Comparison of ENCODE assay signal across 15 cellular contexts in the genomic region with DNA sequence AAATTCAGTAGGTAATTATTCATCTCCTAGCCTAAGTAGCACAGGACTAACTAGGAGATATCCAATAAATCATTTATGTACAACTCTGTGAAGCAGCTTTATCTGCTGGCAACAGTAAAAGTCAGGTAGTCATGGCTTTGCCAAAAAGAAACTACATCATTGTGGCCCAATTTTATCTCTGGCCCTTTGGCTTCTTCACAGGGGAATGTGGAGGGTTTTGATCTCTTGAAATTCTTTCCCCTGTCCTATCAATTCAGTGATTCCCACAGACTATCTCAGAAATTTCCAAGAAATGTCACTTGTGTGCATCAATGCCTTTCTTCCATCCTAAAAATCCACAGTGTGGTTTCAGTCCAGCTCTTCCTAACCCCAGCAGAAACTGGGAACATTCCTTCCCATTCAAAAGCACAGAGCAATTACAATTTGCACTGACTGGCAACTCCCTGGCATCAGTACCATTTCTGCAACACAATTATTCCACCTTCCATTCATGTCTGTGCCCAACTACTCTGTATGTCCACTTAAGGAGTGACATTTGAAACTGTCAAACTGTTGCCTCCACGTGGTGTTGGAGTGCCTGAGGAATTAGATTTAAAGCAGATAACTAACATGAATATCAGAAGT. TPM values are rescaled to one million over a fixed set of nuclear protein-coding genes. Genes with fewer than 3 reads are reported as not detected.
DNase-seq lines count a peak whose midpoint lies in the region; ATAC-seq and TF ChIP-seq lines count a peak whose summit lies in the region.
"Had no signal": no experiment of that assay in that cellular context is flagged by ENCODE, and none has a peak within 500 bp of the region (broad histone marks: within the 10 kb centered on the region; RNA-seq: fewer than 3 reads in every experiment).

No MANE protein-coding gene starts in this region.

- H2AK5ac ChIP-seq in mesenchymal stem cell (ENCODE audit: low read length, severe bottlenecking): no peak overlapping the region

- peaks cover 6% of the 10 kb centered on the region for H3K79me1 ChIP-seq in mesenchymal stem cell (replicated peaks; ENCODE audit: low read length, poor library complexity, severe bottlenecking)

- 55% methylated on average over 1 of the region's 1 CpG for WGBS in SK-N-SH (ENCODE audit: low lambda C conversion rate)
- WGBS in mesenchymal stem cell: no CpG with 5 or more reads among the region's 1 CpG
- WGBS in transverse colon (ENCODE audit: low coverage in 1 of 2), 2 donors: 17% methylated on average over 1 of the region's 1 CpG

- peaks cover 87% of the 10 kb centered on the region for H3K79me2 ChIP-seq in SK-N-SH (ENCODE audit: insufficient read depth)

- H3K36me3 Mint-ChIP-seq in activated naive CD4-positive, alpha-beta T cell treated with anti-CD3 and anti-CD28 coated beads for 36 hours (ENCODE audit: low read depth): no peaks in the 10 kb centered on the region
- H3K36me3 Mint-ChIP-seq: naive thymus-derived CD8-positive, alpha-beta T cell had no signal

- H3K9me3 ChIP-seq in SK-N-SH (no peaks in the 10 kb centered on the region), mesenchymal stem cell (ENCODE audit: control insufficient read depth, low read length) (no peaks in the 10 kb centered on the region), transverse colon (no peaks in the 10 kb centered on the region)

- H3K27me3 ChIP-seq in SK-N-SH (ENCODE audit: insufficient read depth) (no peaks in the 10 kb centered on the region), dorsolateral prefrontal cortex (no peaks in the 10 kb centered on the region), mesenchymal stem cell (ENCODE audit: control insufficient read depth in 1 of 2, insufficient read depth in 1 of 2, low read length in 2 of 2) (no peaks in the 10 kb centered on the region), transverse colon (no peaks in the 10 kb centered on the region)

- no peak overlapping the region for H3K4ac ChIP-seq in mesenchymal stem cell (ENCODE audit: low read depth in 1 of 2, low read length in 2 of 2)

- intact Hi-C loops in dorsolateral prefrontal cortex (cut with DNase I) (loop anchor here (1.0 to 5.0 kb wide), 3 partner anchors 46 to 163 kb away; a partner anchor contains a TSS), transverse colon (cut with DNase I; ENCODE audit: low total_unique reads) (loop anchor here (10.0 kb wide), 1 partner anchor 158 kb away; a partner anchor contains a TSS)
- intact Hi-C loops in activated naive CD4-positive, alpha-beta T cell treated with anti-CD3 and anti-CD28 coated beads for 36 hours (cut with micrococcal nuclease): no loop called here

- H3K27ac Mint-ChIP-seq in activated naive CD4-positive, alpha-beta T cell treated with anti-CD3 and anti-CD28 coated beads for 36 hours: no peak overlapping the region
- H3K27ac Mint-ChIP-seq: activated T-helper 1 cell treated with anti-CD3 and anti-CD28 coated beads, Interleukin-12 subunit alpha, Interleukin-12 subunit beta, Interleukin-2, Interleukin-4 antibody, amounts not matched to agents 30 ng/mL and 10 ng/mL and 1 ng/mL, durations not matched to agents 14 hours and 24 hours and 36 hours; naive thymus-derived CD8-positive, alpha-beta T cell; T-helper 2 cell treated with Interferon-gamma antibody and Interleukin-4, amounts not matched to agents 5 μg/mL and 100 μg/mL, for 36 hours had no signal

- ATAC-seq in SK-N-SH treated with all-trans-retinoic acid at 6 μM for 48 hours (no peak; the same call in 2 of the 3 replicates), omental fat pad (ENCODE audit: low FRiP score) (no peak)
- ATAC-seq: naive thymus-derived CD8-positive, alpha-beta T cell had no signal

- no peak overlapping the region for H3K14ac ChIP-seq in mesenchymal stem cell (ENCODE audit: low read length in 2 of 2)

- no peak overlapping the region; a peak in 1 of 4 replicates for H3K27ac ChIP-seq in SK-N-SH (ENCODE audit: low read depth in 2 of 2, low read length in 1 of 2)
- H3K27ac ChIP-seq in dorsolateral prefrontal cortex: peak overlapping the region; percentile 70 to 99 (median 94)
- no peak overlapping the region for H3K27ac ChIP-seq in mesenchymal stem cell (ENCODE audit: low read length, poor library complexity, severe bottlenecking)
- H3K27ac ChIP-seq in transverse colon: peak overlapping the region; percentile 57 to 71 (median 60)

- H3K9ac ChIP-seq in SK-N-SH (no peak overlapping the region), mesenchymal stem cell (ENCODE audit: low read length) (peak overlapping the region; percentile 89)

- peak overlapping the region in 1 of 2 experiments; percentile 11 for H3K18ac ChIP-seq in mesenchymal stem cell (ENCODE audit: low read depth in 1 of 2, low read length in 2 of 2)

- in situ Hi-C loops in transverse colon (cut with MboI; ENCODE audit: low pct_ligation_motif_present in 1 of 4, low pct_unique_long_range_greater_than_20kb in 1 of 4, low sequenced_read_pairs in 3 of 4): no loop called here

- H4K91ac ChIP-seq in mesenchymal stem cell (ENCODE audit: low read length): no peak overlapping the region

- peaks cover 41% of the 10 kb centered on the region for H3K27me3 Mint-ChIP-seq in activated naive CD4-positive, alpha-beta T cell treated with anti-CD3 and anti-CD28 coated beads for 36 hours (ENCODE audit: low read depth)

- peak overlapping the region in 1 of 2 experiments; percentile 72 for H3K23ac ChIP-seq in mesenchymal stem cell (ENCODE audit: low read length in 2 of 2)

- TF ChIP-seq POLR2A in transverse colon (IDR thresholded peaks at IDR 0.05): no peak

- H3K4me1 ChIP-seq in SK-N-SH (ENCODE audit: control insufficient read depth in 1 of 2, insufficient read depth in 2 of 2, low read depth in 1 of 2, low read length in 1 of 2): peaks cover 20 to 21% of the 10 kb centered on the region in 2 experiments
- H3K4me1 ChIP-seq in mesenchymal stem cell (ENCODE audit: control insufficient read depth, insufficient read depth, low read depth, low read length): peaks cover 7% of the 10 kb centered on the region
- peaks cover 0 to 18% (median 5%) of the 10 kb centered on the region in 4 donors for H3K4me1 ChIP-seq in transverse colon

- H2BK5ac ChIP-seq in mesenchymal stem cell (ENCODE audit: low read depth, low read length, poor library complexity, severe bottlenecking): no peak overlapping the region

- no peaks in the 10 kb centered on the region for H3K4me1 Mint-ChIP-seq in activated naive CD4-positive, alpha-beta T cell treated with anti-CD3 and anti-CD28 coated beads for 36 hours (ENCODE audit: low read depth)

- H3K9me2 ChIP-seq in SK-N-SH: no peaks in the 10 kb centered on the region

- H3K9me3 Mint-ChIP-seq in activated naive CD4-positive, alpha-beta T cell treated with anti-CD3 and anti-CD28 coated beads for 36 hours: no peaks in the 10 kb centered on the region
- H3K9me3 Mint-ChIP-seq: activated T-helper 1 cell treated with anti-CD3 and anti-CD28 coated beads, Interleukin-12 subunit alpha, Interleukin-12 subunit beta, Interleukin-2, Interleukin-4 antibody, amounts not matched to agents 30 ng/mL and 10 ng/mL and 1 ng/mL, durations not matched to agents 14 hours and 24 hours and 36 hours; naive thymus-derived CD8-positive, alpha-beta T cell; T-helper 2 cell treated with Interferon-gamma antibody and Interleukin-4, amounts not matched to agents 5 μg/mL and 100 μg/mL, for 36 hours had no signal

- H4K8ac ChIP-seq in mesenchymal stem cell (ENCODE audit: low read length): no peak overlapping the region

- H3K4me3 ChIP-seq in SK-N-SH (ENCODE audit: low read depth in 2 of 2, low read length in 1 of 2) (no peak overlapping the region), dorsolateral prefrontal cortex (peak overlapping the region in 24 of 59 donors; percentile 5 to 61 (median 48)), mesenchymal stem cell (ENCODE audit: insufficient read depth in 1 of 2, low read depth in 1 of 2, low read length in 2 of 2) (peak overlapping the region in 1 of 2 experiments; percentile 47), transverse colon (no peak overlapping the region)

- no peak overlapping the region for H3K4me3 Mint-ChIP-seq in activated naive CD4-positive, alpha-beta T cell treated with anti-CD3 and anti-CD28 coated beads for 36 hours
- H3K4me3 Mint-ChIP-seq: activated T-helper 1 cell treated with anti-CD3 and anti-CD28 coated beads, Interleukin-12 subunit alpha, Interleukin-12 subunit beta, Interleukin-2, Interleukin-4 antibody, amounts not matched to agents 30 ng/mL and 10 ng/mL and 1 ng/mL, durations not matched to agents 14 hours and 24 hours and 36 hours; naive thymus-derived CD8-positive, alpha-beta T cell; T-helper 2 cell treated with Interferon-gamma antibody and Interleukin-4, amounts not matched to agents 5 μg/mL and 100 μg/mL, for 36 hours had no signal

- H3K4me2 ChIP-seq in SK-N-SH: peak overlapping the region; percentile 74
- no peak overlapping the region for H3K4me2 ChIP-seq in mesenchymal stem cell (ENCODE audit: low read length, poor library complexity, severe bottlenecking)

- TF ChIP-seq CTCF in SK-N-SH (IDR thresholded peaks at IDR 0.05) (no peak), dorsolateral prefrontal cortex (IDR thresholded peaks at IDR 0.05 in 54 of 56, conservative IDR thresholded peaks at IDR 0.05 in 2 of 56; ENCODE audit: low read depth in 1 of 56, partially characterized antibody in 56 of 56) (no peak), transverse colon (IDR thresholded peaks at IDR 0.05) (no peak), omental fat pad (IDR thresholded peaks at IDR 0.05) (no peak)

- H2BK15ac ChIP-seq in mesenchymal stem cell (ENCODE audit: low read depth, poor library complexity, severe bottlenecking): no peak overlapping the region

- CTCF ChIA-PET in SK-N-SH (lab: Yijun Ruan, JAX): interaction anchor here (0.7 to 2.4 kb wide), 7 partner anchors 9 to 808 kb away, joined by 3 to 9 read pairs (median 3); a partner anchor contains a TSS
- CTCF ChIA-PET in activated naive CD4-positive, alpha-beta T cell treated with anti-CD3 and anti-CD28 coated beads for 36 hours (lab: Charles Lee): interaction anchor here (0.5 to 1.7 kb wide), 3 partner anchors 70 to 277 kb away, joined by 4 to 5 read pairs (median 5); no protein-coding TSS in a partner anchor

- TF ChIP-seq EP300 in SK-N-SH (IDR thresholded peaks at IDR 0.05; ENCODE audit: borderline replicate concordance in 1 of 2, low read depth in 1 of 2, low read length in 1 of 2) (no peak), transverse colon (IDR thresholded peaks at IDR 0.05; ENCODE audit: low read depth) (no peak)

- TF ChIP-seq RAD21 in SK-N-SH (IDR thresholded peaks at IDR 0.05; ENCODE audit: low read length): no peak

- no peaks in the 10 kb centered on the region for H3K36me3 ChIP-seq in SK-N-SH (replicated peaks in 1 of 2; ENCODE audit: control insufficient read depth in 1 of 2, insufficient read depth in 2 of 2, low read length in 1 of 2)
- no peaks in the 10 kb centered on the region for H3K36me3 ChIP-seq in mesenchymal stem cell (ENCODE audit: control insufficient read depth in 1 of 2, insufficient read depth in 2 of 2, low read depth in 1 of 2, low read length in 2 of 2)
- no peaks in the 10 kb centered on the region for H3K36me3 ChIP-seq in transverse colon

- H2AFZ ChIP-seq in SK-N-SH (ENCODE audit: low read depth) (no peak overlapping the region), mesenchymal stem cell (ENCODE audit: low read depth, low read length) (no peak overlapping the region)

- no peak overlapping the region for H2BK120ac ChIP-seq in mesenchymal stem cell (ENCODE audit: low read depth, low read length)

- H3F3A ChIP-seq in SK-N-SH (replicated peaks; ENCODE audit: insufficient read depth): peaks cover 16% of the 10 kb centered on the region

- H4K20me1 ChIP-seq in SK-N-SH (ENCODE audit: insufficient read depth): peaks cover 6% of the 10 kb centered on the region

- no peak for DNase-seq in SK-N-SH
- no peak for DNase-seq in dorsolateral prefrontal cortex
- DNase-seq in mesenchymal stem cell: no peak
- DNase-seq in transverse colon: no peak
- DNase-seq in activated naive CD4-positive, alpha-beta T cell treated with anti-CD3 and anti-CD28 coated beads for 36 hours: no peak
- DNase-seq in omental fat pad (ENCODE audit: low spot score): no peak
- DNase-seq in hepatic stellate cell (ENCODE audit: low spot score): no peak
- DNase-seq: effector memory CD4-positive, alpha-beta T cell; kidney; naive thymus-derived CD8-positive, alpha-beta T cell; NCI-H510A treated with DMSO at 0.1 percent for 48 hours; RPMI8226 had no signal

- POLR2A ChIA-PET in SK-N-SH (lab: Yijun Ruan, JAX): no interaction called here

- no peak overlapping the region for H2BK12ac ChIP-seq in mesenchymal stem cell (ENCODE audit: low read length in 2 of 2)

RNA-seq across cellular contexts. Expression of a gene that starts 6.6 kb away (rescaled TPM):
- 10.1 and 10.5 TPM in 2 replicates for polyA plus RNA-seq in SK-N-SH (2012; rRNA removed)
- polyA plus RNA-seq in SK-N-SH (2012; cell fraction: cytosol; rRNA removed): 13.8 and 15.5 TPM in 2 replicates
- 12.5 and 21.1 TPM in 2 replicates for polyA plus RNA-seq in SK-N-SH (2012; cell fraction: nucleus; rRNA removed)
- 100 to 1,000 TPM in 3 of 120 experiments, 10 to 100 TPM in 117; 28.9 to 134 (median 53.2) TPM for total RNA-seq in dorsolateral prefrontal cortex
- 10.5 TPM for polyA plus RNA-seq in mesenchymal stem cell (2013, experiment 1 of 2)
- polyA plus RNA-seq in mesenchymal stem cell (2013, experiment 2 of 2): 10.5 TPM
- 10 to 100 TPM; 18.0 to 22.3 (median 20.9) TPM for total RNA-seq in transverse colon
- under 1 TPM; 0.62 to 0.89 TPM for total RNA-seq in activated naive CD4-positive, alpha-beta T cell treated with anti-CD3 and anti-CD28 coated beads for 36 hours
- 10 to 100 TPM; 14.4 to 40.5 (median 21.5) TPM for total RNA-seq in omental fat pad

RNA-seq across cellular contexts. Expression of a gene that starts 42.0 kb away (rescaled TPM):
- polyA plus RNA-seq in SK-N-SH (2012; rRNA removed): 8.4 and 8.7 TPM in 2 replicates
- 11.5 and 12.8 TPM in 2 replicates for polyA plus RNA-seq in SK-N-SH (2012; cell fraction: cytosol; rRNA removed)
- 2.4 and 3.7 TPM in 2 replicates for polyA plus RNA-seq in SK-N-SH (2012; cell fraction: nucleus; rRNA removed)
- 10 to 100 TPM in 11 of 120 experiments, 1 to 10 TPM in 109; 3.2 to 14.7 (median 6.5) TPM for total RNA-seq in dorsolateral prefrontal cortex
- 16.8 TPM for polyA plus RNA-seq in mesenchymal stem cell (2013, experiment 1 of 2)
- 18.3 TPM for polyA plus RNA-seq in mesenchymal stem cell (2013, experiment 2 of 2)
- 1 to 10 TPM; 2.6 to 7.0 (median 3.6) TPM for total RNA-seq in transverse colon
- 1 to 10 TPM; 4.0 to 4.8 TPM for total RNA-seq in activated naive CD4-positive, alpha-beta T cell treated with anti-CD3 and anti-CD28 coated beads for 36 hours
- 10 to 100 TPM; 16.2 to 31.3 (median 28.0) TPM for total RNA-seq in omental fat pad

Comparison
In these comparisons a context has a peak if more than half of its experiments do, and no peak if none do; other contexts are left out.
1. H3K27ac ChIP-seq: peak in dorsolateral prefrontal cortex (59 of 59) and transverse colon (4 of 4); none in SK-N-SH (0 of 2) and mesenchymal stem cell (single experiment).
2. RNA of a gene that starts 6.6 kb away (total RNA-seq): 28.9 to 134 TPM in dorsolateral prefrontal cortex, 14.4 to 40.5 TPM in omental fat pad and 18.0 to 22.3 TPM in transverse colon; 0.62 to 0.89 TPM in activated naive CD4-positive, alpha-beta T cell treated with anti-CD3 and anti-CD28 coated beads for 36 hours; every median in the first group is over 4 times any median in the second.